Comparison of ENCODE assay signal across 24 cellular contexts in the genomic region with DNA sequence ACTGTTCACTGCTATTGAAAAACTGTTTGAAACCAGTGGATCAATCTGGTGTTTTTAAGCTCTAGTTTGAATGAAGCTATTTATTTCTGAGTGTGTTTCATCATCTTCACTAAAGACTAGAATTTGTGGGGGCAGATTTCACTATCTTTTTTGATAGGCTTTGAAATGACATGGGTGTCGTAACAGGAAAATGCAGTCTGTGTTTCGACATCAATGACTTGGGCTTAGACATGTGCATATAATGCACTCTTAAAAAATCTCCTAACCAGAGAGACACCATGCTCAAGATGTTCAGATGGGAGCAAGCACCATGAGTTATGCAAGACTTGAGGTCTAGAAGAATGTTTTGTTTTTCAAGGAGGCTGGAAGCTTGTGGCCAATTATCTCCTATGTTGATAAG.
DNase-seq lines count a peak whose midpoint lies in the region; ATAC-seq and TF ChIP-seq lines count a peak whose summit lies in the region.
"Had no signal": no experiment of that assay in that cellular context is flagged by ENCODE, and none has a peak within 500 bp of the region (broad histone marks: within the 10 kb centered on the region; RNA-seq: fewer than 3 reads in every experiment).

No MANE protein-coding gene starts in this region.

- H3K9me3 ChIP-seq in right lobe of liver = no peaks in the 10 kb centered on the region
- H3K9me3 ChIP-seq: heart left ventricle, left lung, Peyer's patch, sigmoid colon had no signal

- WGBS in right lobe of liver (ENCODE audit: insufficient coverage, low coverage, low lambda C conversion rate, missing lambda C conversion rate) = 16% methylated on average over 2 of the region's 2 CpGs

- intact Hi-C loops in right lobe of liver (cut with DNase I) = no loop called here

- H3K4me1 ChIP-seq in right lobe of liver = peaks cover 0 to 5% (median 0%) of the 10 kb centered on the region in 4 donors
- H3K4me1 ChIP-seq: heart left ventricle, left lung, parathyroid adenoma, Peyer's patch, sigmoid colon had no signal

- H3K4me3 ChIP-seq in right lobe of liver = no peak overlapping the region
- H3K4me3 ChIP-seq: GM23338, heart left ventricle, left lung, Peyer's patch, sigmoid colon, SK-N-MC had no signal

- no peaks in the 10 kb centered on the region for H3K36me3 ChIP-seq in right lobe of liver
- H3K36me3 ChIP-seq: brain microvascular endothelial cell, heart left ventricle, left lung, Peyer's patch, sigmoid colon had no signal

- TF ChIP-seq CTCF in right lobe of liver (IDR thresholded peaks at IDR 0.05) = no peak
- no peak for TF ChIP-seq CTCF in GM20000 (IDR thresholded peaks at IDR 0.05; ENCODE audit: extremely low read depth, missing control alignments)

- TF ChIP-seq POLR2A in right lobe of liver (IDR thresholded peaks at IDR 0.05) = no peak

- peak in 3 of 4 donors; percentile 9 to 73 (median 61) for ATAC-seq in right lobe of liver
- ATAC-seq: GM23338, heart left ventricle, left lung had no signal

- H3K27ac ChIP-seq in right lobe of liver = no peak overlapping the region
- H3K27ac ChIP-seq: brain microvascular endothelial cell, heart left ventricle, left lung, parathyroid adenoma, Peyer's patch, sigmoid colon, SK-N-MC had no signal

- DNase-seq in GM03348 (ENCODE audit: low spot score) (peak; percentile 7), NCI-H226 (peak; percentile 64), amniotic epithelial cell (ENCODE audit: low read depth) (peak; percentile 87), right lobe of liver (no peak), NCI-H1436 (lab: John Stamatoyannopoulos, UW) (no peak), HT-29 (ENCODE audit: low spot score) (no peak), NCI-H1930 (lab: John Stamatoyannopoulos, UW) (no peak), GM20000 (ENCODE audit: low spot score) (no peak)
- DNase-seq: activated CD4-positive, alpha-beta memory T cell treated with anti-CD3 and anti-CD28 coated beads, Interleukin-2, amount 10 ng/mL, durations not matched to agents 7 days and 5 days; activated CD4-positive, CD25-positive, alpha-beta regulatory T cell; activated gamma-delta T cell treated with Interleukin-2 at 50 U/mL for 16 hours; brain microvascular endothelial cell; EL; heart left ventricle; left lung; MM.1S; NCI-H187 treated with DMSO at 0.1 percent for 48 hours; NCI-H345; Peyer's patch; sigmoid colon; substantia nigra had no signal

- H3K27me3 ChIP-seq in right lobe of liver = no peaks in the 10 kb centered on the region
- H3K27me3 ChIP-seq: brain microvascular endothelial cell, heart left ventricle, left lung, Peyer's patch, sigmoid colon had no signal

Comparison
In these comparisons a context has a peak if more than half of its experiments do, and no peak if none do; other contexts are left out.
1. DNase-seq: peak in GM03348 (single experiment), NCI-H226 (single experiment) and amniotic epithelial cell (single experiment); none in right lobe of liver (0 of 3), NCI-H1436 (single experiment), HT-29 (single experiment), NCI-H1930 (0 of 2) and GM20000 (single experiment).